In genomic region chr18:4020026-4020425, GRCh38 we compare ENCODE assay signal across 27 cellular contexts.
"Had no signal": no experiment of that assay in that cellular context is flagged by ENCODE, and none has a peak within 500 bp of the region (broad histone marks: within the 10 kb centered on the region; RNA-seq: fewer than 3 reads in every experiment).

No MANE protein-coding gene starts in this region.

- H3K9me3 Mint-ChIP-seq: activated naive CD8-positive, alpha-beta T cell treated with anti-CD3 and anti-CD28 coated beads, Interleukin-2, amount 10 ng/mL, durations not matched to agents 7 days and 5 days had no signal

- H3K4me1 Mint-ChIP-seq: activated naive CD4-positive, alpha-beta T cell treated with anti-CD3 and anti-CD28 coated beads, Interleukin-2, amount 10 ng/mL, durations not matched to agents 7 days and 5 days; activated naive CD8-positive, alpha-beta T cell treated with anti-CD3 and anti-CD28 coated beads, Interleukin-2, amount 10 ng/mL, durations not matched to agents 7 days and 5 days; brain; natural killer cell had no signal

- H3K27me3 ChIP-seq: ascending aorta, dorsolateral prefrontal cortex, gastrocnemius medialis, hepatocyte, right lobe of liver, testis, transverse colon had no signal

- DNase-seq: activated CD4-positive, alpha-beta T cell treated with anti-CD3 and anti-CD28 coated beads for 4 hours; activated CD4-positive, alpha-beta T cell treated with anti-CD3 and anti-CD28 coated beads, Interleukin-2, amount 50 U/mL, for 48 hours; activated CD8-positive, alpha-beta memory T cell treated with anti-CD3 and anti-CD28 coated beads for 24 hours; activated CD8-positive, alpha-beta memory T cell treated with anti-CD3 and anti-CD28 coated beads, Interleukin-2, amount 50 U/mL, for 4 hours; activated gamma-delta T cell; activated naive CD4-positive, alpha-beta T cell treated with anti-CD3 and anti-CD28 coated beads, Interleukin-2, amount 10 ng/mL, durations not matched to agents 7 days and 5 days; activated naive CD8-positive, alpha-beta T cell treated with anti-CD3 and anti-CD28 coated beads, Interleukin-2, amount 10 ng/mL, durations not matched to agents 7 days and 5 days; activated T-cell treated with anti-CD3 and anti-CD28 coated beads, Interleukin-2, amount 50 U/mL, for 1 hour; dorsolateral prefrontal cortex; effector memory CD4-positive, alpha-beta T cell; erythroblast; gastrocnemius medialis; kidney glomerular epithelial cell; lower lobe of right lung; mesenchymal stem cell; natural killer cell; right lobe of liver; stimulated activated CD4-positive, alpha-beta T cell treated with anti-CD3 and anti-CD28 coated beads, Interleukin-2, amount 100 ng/mL, for 48 hours; stimulated activated naive CD8-positive, alpha-beta T cell treated with anti-CD3 and anti-CD28 coated beads, Interleukin-15, Interleukin-2, amounts not matched to agents 100 U/mL and 50 U/mL, for 24 hours; testis; transverse colon had no signal

- H3K4me3 ChIP-seq: ascending aorta, coronary artery, dorsolateral prefrontal cortex, gastrocnemius medialis, hepatocyte, lower lobe of right lung, right lobe of liver, testis, transverse colon had no signal

- H3K27ac Mint-ChIP-seq: activated naive CD4-positive, alpha-beta T cell treated with anti-CD3 and anti-CD28 coated beads, Interleukin-2, amount 10 ng/mL, durations not matched to agents 7 days and 5 days; activated naive CD8-positive, alpha-beta T cell treated with anti-CD3 and anti-CD28 coated beads, Interleukin-2, amount 10 ng/mL, durations not matched to agents 7 days and 5 days; brain; natural killer cell; progenitor cell of endocrine pancreas had no signal

- H3K9me3 ChIP-seq: ascending aorta, gastrocnemius medialis, lower lobe of right lung, right lobe of liver, testis, transverse colon had no signal

- H3K4me1 ChIP-seq: ascending aorta, gastrocnemius medialis, lower lobe of right lung, right lobe of liver, testis, transverse colon had no signal

- H3K4me3 Mint-ChIP-seq: activated naive CD4-positive, alpha-beta T cell treated with anti-CD3 and anti-CD28 coated beads, Interleukin-2, amount 10 ng/mL, durations not matched to agents 7 days and 5 days; activated naive CD8-positive, alpha-beta T cell treated with anti-CD3 and anti-CD28 coated beads, Interleukin-2, amount 10 ng/mL, durations not matched to agents 7 days and 5 days; brain; natural killer cell had no signal

- H3K36me3 Mint-ChIP-seq: activated naive CD4-positive, alpha-beta T cell treated with anti-CD3 and anti-CD28 coated beads, Interleukin-2, amount 10 ng/mL, durations not matched to agents 7 days and 5 days; activated naive CD8-positive, alpha-beta T cell treated with anti-CD3 and anti-CD28 coated beads, Interleukin-2, amount 10 ng/mL, durations not matched to agents 7 days and 5 days; natural killer cell had no signal

- ATAC-seq: gastrocnemius medialis; left lobe of liver; lower lobe of right lung; natural killer cell; right lobe of liver; stimulated activated naive CD8-positive, alpha-beta T cell treated with anti-CD3 and anti-CD28 coated beads, Interleukin-15, Interleukin-2, amounts not matched to agents 100 U/mL and 50 U/mL, for 24 hours had no signal

- H3K27ac ChIP-seq: ascending aorta, coronary artery, dorsolateral prefrontal cortex, gastrocnemius medialis, hepatocyte, lower lobe of right lung, right lobe of liver, testis, transverse colon had no signal

- H3K27me3 Mint-ChIP-seq: activated naive CD4-positive, alpha-beta T cell treated with anti-CD3 and anti-CD28 coated beads, Interleukin-2, amount 10 ng/mL, durations not matched to agents 7 days and 5 days; progenitor cell of endocrine pancreas had no signal

- H3K36me3 ChIP-seq: ascending aorta, gastrocnemius medialis, lower lobe of right lung, right lobe of liver, transverse colon had no signal
